8 cellular contexts compared by ENCODE assay signal in the genomic region with DNA sequence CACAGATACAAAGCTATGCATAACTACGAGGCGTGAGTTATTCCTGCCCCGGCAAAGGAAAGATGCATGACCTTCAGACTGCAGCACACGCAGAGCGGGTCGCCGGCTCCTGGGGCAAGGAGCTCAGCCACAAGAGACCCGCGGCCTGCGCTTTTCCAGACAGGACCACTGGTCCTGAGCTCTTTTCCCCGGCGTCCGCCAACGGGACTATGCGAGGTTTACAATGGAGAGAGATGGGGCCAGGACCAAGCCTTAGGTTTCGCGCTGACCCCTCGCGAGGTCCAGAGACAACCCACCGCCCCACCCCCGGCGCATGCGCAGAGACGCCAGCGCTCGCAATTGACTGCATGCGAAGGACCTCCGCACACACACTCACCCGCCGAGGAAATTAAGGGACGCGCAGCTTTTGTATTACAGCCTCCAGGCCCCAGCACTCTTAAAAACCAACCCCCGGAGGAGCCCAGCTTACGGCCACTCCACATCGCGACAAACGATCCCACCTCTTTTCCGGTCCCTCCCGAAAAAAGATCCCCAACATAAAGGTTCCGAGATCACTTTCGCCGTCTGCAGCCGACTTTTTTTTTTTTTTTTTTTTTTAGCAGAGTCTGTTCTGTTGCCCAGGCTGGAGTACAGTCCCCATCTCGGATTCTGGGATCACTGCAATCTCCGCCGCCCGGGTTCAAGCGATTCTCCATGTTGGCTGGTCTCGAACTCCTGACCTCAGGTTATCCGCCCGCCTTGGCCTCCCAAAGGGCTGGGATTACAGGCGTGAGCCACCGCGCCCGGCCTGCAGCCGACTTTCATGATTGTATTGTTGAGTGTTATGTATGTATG. TPM values are rescaled to one million over a fixed set of nuclear protein-coding genes. Genes with fewer than 3 reads are reported as not detected.
DNase-seq lines count a peak whose midpoint lies in the region; TF ChIP-seq lines count a peak whose summit lies in the region.

A gene with protein sequence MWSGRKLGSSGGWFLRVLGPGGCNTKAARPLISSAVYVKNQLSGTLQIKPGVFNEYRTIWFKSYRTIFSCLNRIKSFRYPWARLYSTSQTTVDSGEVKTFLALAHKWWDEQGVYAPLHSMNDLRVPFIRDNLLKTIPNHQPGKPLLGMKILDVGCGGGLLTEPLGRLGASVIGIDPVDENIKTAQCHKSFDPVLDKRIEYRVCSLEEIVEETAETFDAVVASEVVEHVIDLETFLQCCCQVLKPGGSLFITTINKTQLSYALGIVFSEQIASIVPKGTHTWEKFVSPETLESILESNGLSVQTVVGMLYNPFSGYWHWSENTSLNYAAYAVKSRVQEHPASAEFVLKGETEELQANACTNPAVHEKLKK (minus strand): TSS at position 498 of the 834 bp plus-strand sequence. CDS start 16 bp downstream, at position 482.

- no peaks in the 10 kb centered on the region for H3K9me2 ChIP-seq in OCI-LY1 (ENCODE audit: low read depth, low read length)

- H3K9me3 ChIP-seq in OCI-LY1 (ENCODE audit: low read length), result no peaks in the 10 kb centered on the region

- peak within 1 kb of the TSS; percentile 78 for H3K9ac ChIP-seq in OCI-LY1 (ENCODE audit: low read length)

- peaks cover 19% of the 10 kb centered on the region for H3K4me1 ChIP-seq in OCI-LY1 (ENCODE audit: insufficient read depth, low read length, severe bottlenecking)

- H2AFZ ChIP-seq in OCI-LY1 (ENCODE audit: low read length), result peak within 1 kb of the TSS; percentile 87; the same call in 1 of the 2 replicates

- peak within 1 kb of the TSS; percentile 71 for H3K4me2 ChIP-seq in OCI-LY1 (ENCODE audit: low read length)

- DNase-seq in Caki2 (ENCODE audit: low read depth) (peak; percentile 83), GM20000 (ENCODE audit: low spot score) (peak; percentile 82), HS-5 (ENCODE audit: low read depth) (peak; percentile 39), activated T-cell treated with anti-CD3 and anti-CD28 coated beads for 4 hours (peak; percentile 50), epithelial cell of proximal tubule (ENCODE audit: low read depth) (no peak), mucosa of gallbladder (ENCODE audit: low spot score) (peak; percentile 60)
- DNase-seq in stimulated activated CD8-positive, alpha-beta memory T cell treated with anti-CD3 and anti-CD28 coated beads, Interleukin-4, amount 100 ng/mL, for 24 hours (ENCODE audit: low read depth), result peak; percentile 55

- H3F3A ChIP-seq in OCI-LY1 (ENCODE audit: insufficient read depth, low read length), result no peaks in the 10 kb centered on the region

- no peak for TF ChIP-seq CTCF in GM20000 (IDR thresholded peaks at IDR 0.05; ENCODE audit: extremely low read depth, missing control alignments)
- no peak for TF ChIP-seq CTCF in OCI-LY1 (IDR thresholded peaks at IDR 0.05; ENCODE audit: low read length)
- no peak for TF ChIP-seq CTCF in epithelial cell of proximal tubule (conservative IDR thresholded peaks at IDR 0.05; ENCODE audit: low read depth, low read length)

- in situ Hi-C loops in Caki2 (cut with HindIII; ENCODE audit: low pct_unique_long_range_greater_than_20kb, low sequenced_read_pairs), result no loop called here

- H3K79me2 ChIP-seq in OCI-LY1 (ENCODE audit: insufficient read depth, low read length), result no peaks in the 10 kb centered on the region

- H3K36me3 ChIP-seq in OCI-LY1 (ENCODE audit: insufficient read depth, low read length), result peaks cover 15% of the 10 kb centered on the region; the same call in 1 of the 2 replicates

- peak within 1 kb of the TSS; percentile 81 for H3K27ac ChIP-seq in OCI-LY1 (ENCODE audit: low read depth, low read length, poor library complexity, severe bottlenecking)

- peak within 1 kb of the TSS; percentile 82 for H3K4me3 ChIP-seq in OCI-LY1 (ENCODE audit: low read depth, low read length, poor library complexity, severe bottlenecking)
- H3K4me3 ChIP-seq in epithelial cell of proximal tubule (ENCODE audit: low read depth, low read length), result peak within 1 kb of the TSS; percentile 84

- H3K27me3 ChIP-seq in OCI-LY1 (ENCODE audit: insufficient read depth, low read length), result no peaks in the 10 kb centered on the region

- H4K20me1 ChIP-seq in OCI-LY1 (ENCODE audit: insufficient read depth, low read length), result no peaks in the 10 kb centered on the region

RNA-seq across cellular contexts. Expression of the gene that starts here (rescaled TPM):
- total RNA-seq in Caki2 (2014; rRNA removed; shearing (Covaris generic); ENCODE audit: low replicate concordance), result 7.7 and 15.3 TPM in 2 replicates
- 5.7 and 18.4 TPM in 2 replicates for total RNA-seq in epithelial cell of proximal tubule
- 4.3 TPM for total RNA-seq in mucosa of gallbladder
